ENCODE assay signal across 38 cellular contexts in the genomic region with DNA sequence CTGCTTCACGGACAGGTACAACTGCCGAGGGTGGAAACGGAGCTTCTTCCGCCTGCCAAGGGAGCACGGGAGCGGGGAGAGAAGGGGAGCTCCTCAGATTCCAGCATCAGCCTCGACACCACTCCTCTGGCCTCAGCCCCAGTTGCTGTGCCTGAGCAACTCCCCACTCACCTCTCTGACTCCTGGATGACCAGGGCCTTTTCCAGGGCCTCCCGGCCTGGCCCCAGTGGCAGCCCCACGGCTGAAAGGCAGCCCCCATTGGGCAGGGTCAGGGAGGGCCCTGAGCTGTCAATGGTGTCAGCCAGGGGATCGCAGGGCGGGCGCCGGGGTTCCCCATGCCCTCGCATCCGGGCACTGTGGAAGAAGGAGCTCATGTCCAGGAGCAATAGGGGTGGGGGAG. TPM values are rescaled to one million over a fixed set of nuclear protein-coding genes. Genes with fewer than 3 reads are reported as not detected.
"Had no signal": no experiment of that assay in that cellular context is flagged by ENCODE, and none has a peak within 500 bp of the region (broad histone marks: within the 10 kb centered on the region; RNA-seq: fewer than 3 reads in every experiment).

No MANE protein-coding gene starts in this region.

- H3K4me3 ChIP-seq: adrenal gland, body of pancreas, breast epithelium had no signal

- H3K27ac Mint-ChIP-seq: activated B cell treated with CpG ODN at 0.5 μM for 24 hours; activated CD4-positive, alpha-beta memory T cell treated with anti-CD3 and anti-CD28 coated beads for 36 hours; activated CD4-positive, alpha-beta T cell treated with anti-CD3 and anti-CD28 coated beads, Interleukin-2, amount 10 ng/mL, durations not matched to agents 24 days and 14 days; activated CD8-positive, alpha-beta T cell treated with anti-CD3 and anti-CD28 coated beads for 36 hours; activated naive CD4-positive, alpha-beta T cell treated with anti-CD3 and anti-CD28 coated beads for 36 hours; activated naive CD4-positive, alpha-beta T cell treated with anti-CD3 and anti-CD28 coated beads, Interleukin-2, amount 50 U/mL, for 72 hours; activated naive CD8-positive, alpha-beta T cell treated with anti-CD3 and anti-CD28 coated beads for 36 hours; activated T-cell treated with anti-CD3 and anti-CD28 coated beads, Interleukin-2, amount 50 U/mL, for 72 hours; activated T-helper 1 cell treated with anti-CD3 and anti-CD28 coated beads, Interleukin-12 subunit alpha, Interleukin-12 subunit beta, Interleukin-2, Interleukin-4 antibody, amounts not matched to agents 30 ng/mL and 10 ng/mL and 1 ng/mL, durations not matched to agents 14 hours and 24 hours and 36 hours; activated T-helper 17 cell treated with anti-CD3 and anti-CD28 coated beads, Interleukin-2, amount 50 U/mL, for 72 hours; T-helper 1 cell treated with Interleukin-12 subunit alpha and Interleukin-12 subunit beta and Interleukin-4 antibody, amounts not matched to agents 30 μg/mL and 1 μg/mL, for 36 hours; T-helper 2 cell treated with Interferon-gamma antibody and Interleukin-4, amounts not matched to agents 5 μg/mL and 100 μg/mL, for 36 hours had no signal

- H3K27ac ChIP-seq: adrenal gland, body of pancreas, brain microvascular endothelial cell, breast epithelium, VCaP had no signal

- H3K9me3 ChIP-seq: adrenal gland, body of pancreas, breast epithelium had no signal

- H3K4me1 ChIP-seq: adrenal gland, body of pancreas, breast epithelium had no signal

- H3K9me3 Mint-ChIP-seq: activated B cell treated with CpG ODN at 0.5 μM for 24 hours; activated CD4-positive, alpha-beta memory T cell treated with anti-CD3 and anti-CD28 coated beads for 36 hours; activated CD4-positive, alpha-beta T cell treated with anti-CD3 and anti-CD28 coated beads, Interleukin-2, amount 10 ng/mL, durations not matched to agents 24 days and 14 days; activated CD8-positive, alpha-beta T cell treated with anti-CD3 and anti-CD28 coated beads for 36 hours; activated naive CD4-positive, alpha-beta T cell treated with anti-CD3 and anti-CD28 coated beads for 36 hours; activated naive CD4-positive, alpha-beta T cell treated with anti-CD3 and anti-CD28 coated beads, Interleukin-2, amount 50 U/mL, for 72 hours; activated naive CD8-positive, alpha-beta T cell treated with anti-CD3 and anti-CD28 coated beads for 36 hours; activated T-cell treated with anti-CD3 and anti-CD28 coated beads, Interleukin-2, amount 50 U/mL, for 4 hours; activated T-cell treated with anti-CD3 and anti-CD28 coated beads, Interleukin-2, amount 50 U/mL, for 72 hours; activated T-helper 1 cell treated with anti-CD3 and anti-CD28 coated beads, Interleukin-12 subunit alpha, Interleukin-12 subunit beta, Interleukin-2, Interleukin-4 antibody, amounts not matched to agents 30 ng/mL and 10 ng/mL and 1 ng/mL, durations not matched to agents 14 hours and 24 hours and 36 hours; activated T-helper 17 cell treated with anti-CD3 and anti-CD28 coated beads, Interleukin-2, amount 50 U/mL, for 72 hours; T-helper 1 cell treated with Interleukin-12 subunit alpha and Interleukin-12 subunit beta and Interleukin-4 antibody, amounts not matched to agents 30 μg/mL and 1 μg/mL, for 36 hours; T-helper 2 cell treated with Interferon-gamma antibody and Interleukin-4, amounts not matched to agents 5 μg/mL and 100 μg/mL, for 36 hours had no signal

- ATAC-seq: activated T-cell treated with anti-CD3 and anti-CD28 coated beads, Interleukin-2, amount 50 U/mL, for 4 hours; activated T-cell treated with anti-CD3 and anti-CD28 coated beads, Interleukin-2, amount 50 U/mL, for 72 hours; activated T-helper 17 cell treated with anti-CD3 and anti-CD28 coated beads, Interleukin-2, amount 50 U/mL, for 72 hours; body of pancreas had no signal

- H3K27me3 Mint-ChIP-seq: activated B cell treated with CpG ODN at 0.5 μM for 24 hours; activated CD4-positive, alpha-beta memory T cell treated with anti-CD3 and anti-CD28 coated beads for 36 hours; activated CD4-positive, alpha-beta T cell treated with anti-CD3 and anti-CD28 coated beads, Interleukin-2, amount 10 ng/mL, durations not matched to agents 24 days and 14 days; activated CD8-positive, alpha-beta T cell treated with anti-CD3 and anti-CD28 coated beads for 36 hours; activated naive CD8-positive, alpha-beta T cell treated with anti-CD3 and anti-CD28 coated beads for 36 hours; activated T-helper 17 cell treated with anti-CD3 and anti-CD28 coated beads, Interleukin-2, amount 50 U/mL, for 72 hours had no signal

- H3K4me1 Mint-ChIP-seq: activated B cell treated with CpG ODN at 0.5 μM for 24 hours; activated naive CD8-positive, alpha-beta T cell treated with anti-CD3 and anti-CD28 coated beads for 36 hours had no signal

- H3K27me3 ChIP-seq: adrenal gland, body of pancreas, brain microvascular endothelial cell, breast epithelium had no signal

- DNase-seq: activated B cell treated with CpG ODN at 0.5 μM for 24 hours; activated CD4-positive, alpha-beta memory T cell treated with anti-CD3 and anti-CD28 coated beads for 36 hours; activated CD4-positive, alpha-beta T cell treated with anti-CD3 and anti-CD28 coated beads for 4 hours; activated CD4-positive, alpha-beta T cell treated with anti-CD3 and anti-CD28 coated beads, Interleukin-2, amount 10 ng/mL, durations not matched to agents 24 days and 14 days; activated CD4-positive, alpha-beta T cell treated with anti-CD3 and anti-CD28 coated beads, Interleukin-2, amount 50 U/mL, for 1 hour; activated CD4-positive, alpha-beta T cell treated with anti-CD3 and anti-CD28 coated beads, Interleukin-2, amount 50 U/mL, for 4 hours; activated CD4-positive, CD25-positive, alpha-beta regulatory T cell treated with anti-CD3 and anti-CD28 coated beads, Interleukin-2, amount 50 U/mL, for 72 hours; activated CD8-positive, alpha-beta memory T cell treated with anti-CD3 and anti-CD28 coated beads, Interleukin-2, amount 50 U/mL, for 4 hours; activated CD8-positive, alpha-beta T cell treated with anti-CD3 and anti-CD28 coated beads for 36 hours; activated effector memory CD4-positive, alpha-beta T cell treated with anti-CD3 and anti-CD28 coated beads, Interleukin-2, amount 50 U/mL, for 16 hours; activated gamma-delta T cell treated with Interleukin-2 at 50 U/mL for 16 hours; activated naive CD4-positive, alpha-beta T cell; activated naive CD4-positive, alpha-beta T cell treated with anti-CD3 and anti-CD28 coated beads for 36 hours; activated naive CD4-positive, alpha-beta T cell treated with anti-CD3 and anti-CD28 coated beads, Interleukin-2, amount 50 U/mL, for 16 hours; activated naive CD8-positive, alpha-beta T cell treated with anti-CD3 and anti-CD28 coated beads for 36 hours; activated T-cell treated with anti-CD3 and anti-CD28 coated beads for 4 hours; activated T-cell treated with anti-CD3 and anti-CD28 coated beads, Interleukin-2, amount 50 U/mL, for 1 hour; activated T-cell treated with anti-CD3 and anti-CD28 coated beads, Interleukin-2, amount 50 U/mL, for 4 hours; activated T-cell treated with anti-CD3 and anti-CD28 coated beads, Interleukin-2, amount 50 U/mL, for 72 hours; adrenal gland; amniotic stem cell; aorta; body of pancreas; brain microvascular endothelial cell; central memory CD4-positive, alpha-beta T cell; T-helper 1 cell; T-helper 2 cell; T-helper 9 cell had no signal

- H3K4me3 Mint-ChIP-seq: activated B cell treated with CpG ODN at 0.5 μM for 24 hours; activated CD4-positive, alpha-beta memory T cell treated with anti-CD3 and anti-CD28 coated beads for 36 hours; activated CD4-positive, alpha-beta T cell treated with anti-CD3 and anti-CD28 coated beads, Interleukin-2, amount 10 ng/mL, durations not matched to agents 24 days and 14 days; activated CD8-positive, alpha-beta T cell treated with anti-CD3 and anti-CD28 coated beads for 36 hours; activated naive CD4-positive, alpha-beta T cell treated with anti-CD3 and anti-CD28 coated beads for 36 hours; activated naive CD8-positive, alpha-beta T cell treated with anti-CD3 and anti-CD28 coated beads for 36 hours; activated T-cell treated with anti-CD3 and anti-CD28 coated beads, Interleukin-2, amount 50 U/mL, for 4 hours; activated T-cell treated with anti-CD3 and anti-CD28 coated beads, Interleukin-2, amount 50 U/mL, for 72 hours; activated T-helper 1 cell treated with anti-CD3 and anti-CD28 coated beads, Interleukin-12 subunit alpha, Interleukin-12 subunit beta, Interleukin-2, Interleukin-4 antibody, amounts not matched to agents 30 ng/mL and 10 ng/mL and 1 ng/mL, durations not matched to agents 14 hours and 24 hours and 36 hours; activated T-helper 17 cell treated with anti-CD3 and anti-CD28 coated beads, Interleukin-2, amount 50 U/mL, for 72 hours; T-helper 1 cell treated with Interleukin-12 subunit alpha and Interleukin-12 subunit beta and Interleukin-4 antibody, amounts not matched to agents 30 μg/mL and 1 μg/mL, for 36 hours; T-helper 2 cell treated with Interferon-gamma antibody and Interleukin-4, amounts not matched to agents 5 μg/mL and 100 μg/mL, for 36 hours had no signal

RNA-seq across cellular contexts. Expression of a gene that starts 8.8 kb away (rescaled TPM):
- total RNA-seq: activated B cell treated with CpG ODN at 0.5 μM for 24 hours; activated CD4-positive, alpha-beta T cell treated with anti-CD3 and anti-CD28 coated beads, Interleukin-2, amount 10 ng/mL, durations not matched to agents 24 days and 14 days; activated CD8-positive, alpha-beta memory T cell treated with anti-CD3 and anti-CD28 coated beads for 36 hours; activated CD8-positive, alpha-beta T cell treated with anti-CD3 and anti-CD28 coated beads for 36 hours; activated T-helper 1 cell treated with anti-CD3 and anti-CD28 coated beads, Interleukin-12 subunit alpha, Interleukin-12 subunit beta, Interleukin-2, Interleukin-4 antibody, amounts not matched to agents 30 ng/mL and 10 ng/mL and 1 ng/mL, durations not matched to agents 14 hours and 24 hours and 36 hours; cardiac septum; cerebellum had no signal
